ENCODE assay signal across 10 cellular contexts in the genomic region with DNA sequence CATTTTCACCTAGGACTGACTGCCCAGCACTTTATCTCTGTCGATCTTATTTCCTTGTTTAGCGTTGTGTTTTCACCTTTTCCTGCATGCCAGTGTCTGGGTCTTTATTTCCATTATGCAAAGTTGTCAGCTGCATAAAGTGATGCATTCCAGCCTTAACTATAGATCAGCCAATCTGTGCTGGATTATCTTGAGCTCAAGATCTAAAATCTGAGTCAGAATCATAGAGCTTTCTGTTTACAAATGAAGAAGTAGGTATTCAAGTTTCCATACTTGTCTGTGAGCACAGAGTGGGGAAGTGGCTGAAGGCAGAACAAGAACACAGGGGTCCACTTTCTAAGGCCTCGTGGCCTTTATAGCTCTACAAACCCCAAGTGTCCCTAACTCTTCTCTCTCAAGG.
DNase-seq lines count a peak whose midpoint lies in the region; ATAC-seq and TF ChIP-seq lines count a peak whose summit lies in the region.
"Had no signal": no experiment of that assay in that cellular context is flagged by ENCODE, and none has a peak within 500 bp of the region (broad histone marks: within the 10 kb centered on the region; RNA-seq: fewer than 3 reads in every experiment).

No MANE protein-coding gene starts in this region.

- peak overlapping the region in 1 of 5 experiments; percentile 37 for H3K4me3 Mint-ChIP-seq in brain

- H3K4me1 ChIP-seq in colonic mucosa, result no peaks in the 10 kb centered on the region

- peak overlapping the region in 4 of 5 experiments; percentile 78 to 93 (median 90) for H3K27ac Mint-ChIP-seq in brain

- peaks cover 4% of the 10 kb centered on the region for H3K27me3 Mint-ChIP-seq in brain

- H3K9me3 Mint-ChIP-seq in brain, result peaks cover 0 to 13% (median 3%) of the 10 kb centered on the region in 5 experiments

- H3K4me1 Mint-ChIP-seq in brain, result peaks cover 19% of the 10 kb centered on the region

- peak; percentile 59 for ATAC-seq in GM19328 (IDR thresholded peaks at IDR 0.05; ENCODE audit: unreplicated experiment)
- ATAC-seq in HG03175 (IDR thresholded peaks at IDR 0.05; ENCODE audit: unreplicated experiment), result peak; percentile 64
- ATAC-seq in GM19455 (IDR thresholded peaks at IDR 0.05; ENCODE audit: unreplicated experiment), result no peak

- TF ChIP-seq CTCF in brain (conservative IDR thresholded peaks at IDR 0.05), result no peak
- no peak for TF ChIP-seq CTCF in colonic mucosa (IDR thresholded peaks at IDR 0.05)

- H3K36me3 ChIP-seq in colonic mucosa, result no peaks in the 10 kb centered on the region

- no peaks in the 10 kb centered on the region for H3K36me3 Mint-ChIP-seq in brain

- no peak overlapping the region for H3K9ac ChIP-seq in colonic mucosa (ENCODE audit: low read depth in 2 of 2, low read length in 2 of 2)

- DNase-seq in EH (ENCODE audit: low read depth) (peak; percentile 10), colonic mucosa (no peak), NCI-H2029 (lab: John Stamatoyannopoulos, UW) (no peak), putamen (ENCODE audit: low spot score) (no peak)
- DNase-seq: activated effector memory CD4-positive, alpha-beta T cell treated with anti-CD3 and anti-CD28 coated beads, Interleukin-2, amount 50 U/mL, for 16 hours; NCI-H1105 had no signal

- no peak overlapping the region for H3K27ac ChIP-seq in colonic mucosa

- H3K9me3 ChIP-seq in colonic mucosa, result no peaks in the 10 kb centered on the region

- intact Hi-C loops in colonic mucosa (cut with DNase I), result no loop called here

- no peaks in the 10 kb centered on the region for H3K27me3 ChIP-seq in colonic mucosa

- no peak overlapping the region for H3K4me3 ChIP-seq in colonic mucosa
